Comparison of ENCODE assay signal across 11 cellular contexts in the genomic region with DNA sequence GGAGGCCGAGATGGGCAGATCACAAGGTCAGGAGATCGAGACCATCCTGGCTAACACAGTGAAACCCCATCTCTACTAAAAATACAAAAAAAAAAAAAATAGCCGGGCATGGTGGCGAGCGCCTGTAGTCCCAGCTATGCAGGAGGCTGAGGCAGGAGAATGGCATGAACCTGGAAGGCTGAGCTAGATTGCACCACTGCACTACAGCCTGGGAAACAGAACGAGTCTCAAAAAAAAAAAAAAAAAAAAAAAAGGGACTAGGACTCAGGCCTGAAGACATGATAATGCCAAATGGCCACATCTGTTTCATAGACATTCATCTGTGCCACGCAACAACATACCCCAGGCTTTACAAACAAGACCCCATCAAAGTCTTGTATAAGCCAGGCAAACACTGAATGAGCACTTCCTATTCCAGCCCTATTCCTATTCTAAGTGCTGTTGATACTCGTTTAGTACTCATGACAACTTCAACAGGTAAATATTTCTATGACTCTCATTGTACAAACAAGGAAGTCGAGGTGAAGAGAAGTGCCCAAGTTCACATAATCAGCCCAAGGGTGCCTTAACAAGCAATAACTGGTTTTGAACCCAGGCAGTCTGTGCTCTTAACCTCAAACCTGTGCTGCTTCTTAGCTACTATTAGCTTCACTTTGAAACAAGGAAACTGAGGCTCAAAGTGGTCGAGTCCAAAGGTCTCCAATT. TPM values are rescaled to one million over a fixed set of nuclear protein-coding genes. Genes with fewer than 3 reads are reported as not detected.
DNase-seq lines count a peak whose midpoint lies in the region; ATAC-seq, FAIRE-seq and TF ChIP-seq lines count a peak whose summit lies in the region.
"Had no signal": no experiment of that assay in that cellular context is flagged by ENCODE, and none has a peak within 500 bp of the region (broad histone marks: within the 10 kb centered on the region; RNA-seq: fewer than 3 reads in every experiment).

No MANE protein-coding gene starts in this region.

- no peak for FAIRE-seq in K562 (lab: Jason Lieb, UNC)

- in situ Hi-C loops in GM23248 (cut with MboI) = no loop called here
- in situ Hi-C loops in K562 (cut with MboI) = no loop called here

- H3K4me2 ChIP-seq in BLaER1 treated with 17β-estradiol and CSF1 and Interleukin-3, amounts not matched to agents 10 nM and 100 nM = peak overlapping the region in 9 of 11 experiments; percentile 77 to 96 (median 89); a peak in 15 of 22 replicates
- H3K4me2 ChIP-seq in GM23248 (ENCODE audit: unreplicated experiment) (no peak overlapping the region), K562 (ENCODE audit: insufficient read depth, low read length) (no peak overlapping the region)

- POLR2A ChIA-PET in K562 (lab: Yijun Ruan, JAX) = interaction anchor here (0.6 to 2.9 kb wide), 2 partner anchors 10 to 705 kb away, joined by 3 to 20 read pairs; partner anchors contain the start of gene TGFB1

- TF ChIP-seq CTCF in K562 (IDR thresholded peaks at IDR 0.05 in 2 of 3, conservative IDR thresholded peaks at IDR 0.05 in 1 of 3; ENCODE audit: insufficient read depth in 2 of 3, low read depth in 1 of 3, low read length in 3 of 3) = no peak
- TF ChIP-seq CTCF in coronary artery (IDR thresholded peaks at IDR 0.05) = no peak

- no peaks in the 10 kb centered on the region for H3K27me3 ChIP-seq in BLaER1 treated with 17β-estradiol and CSF1 and Interleukin-3, amounts not matched to agents 10 nM and 100 nM
- no peaks in the 10 kb centered on the region for H3K27me3 ChIP-seq in GM23248 (replicated peaks; ENCODE audit: insufficient read depth)
- H3K27me3 ChIP-seq in K562 (ENCODE audit: control insufficient read depth in 2 of 2, insufficient read depth in 2 of 2, low read length in 2 of 2) = no peaks in the 10 kb centered on the region
- H3K27me3 ChIP-seq in mucosa of rectum (ENCODE audit: control insufficient read depth in 2 of 2, insufficient read depth in 2 of 2, low read length in 2 of 2) = no peaks in the 10 kb centered on the region

- no peak for ATAC-seq in K562
- ATAC-seq: Right ventricle myocardium inferior had no signal

- H2AFZ ChIP-seq in GM23248 = no peak overlapping the region
- no peak overlapping the region for H2AFZ ChIP-seq in K562 (ENCODE audit: low read depth, low read length)

- CTCF ChIA-PET in K562 (lab: Yijun Ruan, JAX; ENCODE audit: low intra/inter-chr PET ratio) = no interaction called here

- WGBS in GM23248 (ENCODE audit: low coverage in 1 of 2, low lambda C conversion rate in 2 of 2, missing lambda C conversion rate in 2 of 2), 2 experiments = 66 to 68% methylated on average over 8 to 10 of the region's 10 CpGs
- 37% methylated on average over 4 of the region's 10 CpGs for WGBS in K562 (ENCODE audit: insufficient coverage, low coverage, missing lambda C conversion rate)

- intact Hi-C loops in K562 (cut with micrococcal nuclease) = loop anchor here (10.0 kb wide), 1 partner anchor 73 kb away; the partner anchor contains the start of gene DMAC2

- no peak for TF ChIP-seq RAD21 in K562 (CRISPR knock-in tag; conservative IDR thresholded peaks at IDR 0.05 in 1 of 2, IDR thresholded peaks at IDR 0.05 in 1 of 2)

- H3K27ac ChIP-seq in BLaER1 treated with 17β-estradiol and CSF1 and Interleukin-3, amounts not matched to agents 10 nM and 100 nM = peak overlapping the region in 2 of 11 experiments; percentile 89 to 98; a peak in 1 of 22 replicates
- H3K27ac ChIP-seq in GM23248 (0 out of 2 replicates have a peak overlapping the region, but pooled peaks have one; percentile 1), K562 (ENCODE audit: extremely low read depth, low read depth, low read length) (peak overlapping the region; percentile 17; the same call in 1 of the 3 replicates), mucosa of rectum (ENCODE audit: low read depth in 2 of 2, low read length in 2 of 2) (peak overlapping the region; percentile 99), coronary artery (no peak overlapping the region)

- TF ChIP-seq POLR2A in K562 (conservative IDR thresholded peaks at IDR 0.05) = no peak

- peaks cover 8% of the 10 kb centered on the region for H3F3A ChIP-seq in GM23248 (ENCODE audit: insufficient read depth)

- H4K20me1 ChIP-seq in BLaER1 treated with 17β-estradiol and CSF1 and Interleukin-3, amounts not matched to agents 10 nM and 100 nM = peaks cover 0 to 5% (median 0%) of the 10 kb centered on the region in 11 experiments; a peak in 2 of 22 replicates
- H4K20me1 ChIP-seq in GM23248 (ENCODE audit: insufficient read depth) (no peaks in the 10 kb centered on the region), K562 (replicated peaks; ENCODE audit: control insufficient read depth, insufficient read depth, low read length) (no peaks in the 10 kb centered on the region)

- H3K9me1 ChIP-seq in K562 (ENCODE audit: control insufficient read depth, insufficient read depth, low read length) = no peaks in the 10 kb centered on the region

- BruUV-seq in K562 (replicated peaks; lab: Mats Ljungman, UMichigan) = no TSS peak

- H3K79me2 ChIP-seq in GM23248 (ENCODE audit: insufficient read depth) = peaks cover 41% of the 10 kb centered on the region
- peaks cover 33% of the 10 kb centered on the region for H3K79me2 ChIP-seq in K562 (ENCODE audit: control insufficient read depth, insufficient read depth, low read length)

- H3K9me2 ChIP-seq in GM23248 (ENCODE audit: insufficient read depth) = no peaks in the 10 kb centered on the region

- no peak for TF ChIP-seq EP300 in K562 (IDR thresholded peaks at IDR 0.05; ENCODE audit: low read length)

- no peaks in the 10 kb centered on the region for H3K9me3 ChIP-seq in BLaER1 treated with 17β-estradiol and CSF1 and Interleukin-3, amounts not matched to agents 10 nM and 100 nM (replicated peaks in 1 of 11)
- H3K9me3 ChIP-seq in GM23248 (ENCODE audit: low read depth) = no peaks in the 10 kb centered on the region
- no peaks in the 10 kb centered on the region for H3K9me3 ChIP-seq in K562 (replicated peaks; ENCODE audit: control insufficient read depth, insufficient read depth, low read depth, low read length)
- H3K9me3 ChIP-seq in mucosa of rectum (ENCODE audit: control insufficient read depth in 2 of 2, low read length in 2 of 2) = no peaks in the 10 kb centered on the region

- peaks cover 0 to 18% (median 7%) of the 10 kb centered on the region in 11 experiments; a peak in 9 of 22 replicates for H3K36me3 ChIP-seq in BLaER1 treated with 17β-estradiol and CSF1 and Interleukin-3, amounts not matched to agents 10 nM and 100 nM
- H3K36me3 ChIP-seq in GM23248 (ENCODE audit: low read depth) (no peaks in the 10 kb centered on the region), K562 (ENCODE audit: control insufficient read depth, insufficient read depth, low read length) (peaks cover 4% of the 10 kb centered on the region; the same call in 2 of the 3 replicates), mucosa of rectum (ENCODE audit: control insufficient read depth in 2 of 2, insufficient read depth in 2 of 2, low read length in 2 of 2) (no peaks in the 10 kb centered on the region)

- DNase-seq in GM23248 = peak; percentile 43
- no peak for DNase-seq in K562 (ENCODE audit: extremely low read depth in 1 of 4, low spot score in 3 of 4)
- DNase-seq in NCI-H1436 (lab: John Stamatoyannopoulos, UW) = no peak
- no peak for DNase-seq in retina
- DNase-seq in coronary artery (ENCODE audit: low spot score) = no peak
- no peak for DNase-seq in hypothalamus (lab: John Stamatoyannopoulos, UW)
- DNase-seq: COR-L47, NCI-H226 had no signal

- peak overlapping the region in 1 of 10 experiments; percentile 63; a peak in 1 of 20 replicates for H3K4me3 ChIP-seq in BLaER1 treated with 17β-estradiol and CSF1 and Interleukin-3, amounts not matched to agents 10 nM and 100 nM
- no peak overlapping the region for H3K4me3 ChIP-seq in GM23248
- H3K4me3 ChIP-seq in K562 = no peak overlapping the region
- peak overlapping the region in 1 of 2 donors; percentile 37 for H3K4me3 ChIP-seq in mucosa of rectum (ENCODE audit: low read length in 2 of 2)
- no peak overlapping the region for H3K4me3 ChIP-seq in coronary artery

- H3K9ac ChIP-seq in BLaER1 treated with 17β-estradiol and CSF1 and Interleukin-3, amounts not matched to agents 10 nM and 100 nM = no peak overlapping the region
- H3K9ac ChIP-seq in GM23248 (no peak overlapping the region), K562 (ENCODE audit: insufficient read depth in 1 of 2, low read depth in 2 of 2, low read length in 2 of 2) (peak overlapping the region in 1 of 2 experiments; percentile 33; a peak in 1 of 4 replicates), mucosa of rectum (ENCODE audit: low read depth in 1 of 2, low read length in 2 of 2) (peak overlapping the region; percentile 10 to 44)

- H3K4me1 ChIP-seq in BLaER1 treated with 17β-estradiol and CSF1 and Interleukin-3, amounts not matched to agents 10 nM and 100 nM = peaks cover 22 to 62% (median 51%) of the 10 kb centered on the region in 10 experiments
- H3K4me1 ChIP-seq in GM23248 (ENCODE audit: insufficient read depth) (peaks cover 13% of the 10 kb centered on the region), K562 (replicated peaks in 1 of 2; ENCODE audit: control insufficient read depth in 2 of 2, insufficient read depth in 2 of 2, low read length in 2 of 2) (peaks cover 18 to 34% of the 10 kb centered on the region in 2 experiments), mucosa of rectum (ENCODE audit: control insufficient read depth in 2 of 2, insufficient read depth in 2 of 2, low read length in 2 of 2) (peaks cover 14 to 19% of the 10 kb centered on the region in 2 donors)

RNA-seq across cellular contexts. Expression of gene B9D2, which starts 1.7 kb away (rescaled TPM):
- total RNA-seq in GM23248 (2014; rRNA removed; shearing (Covaris generic)) = 8.1 and 9.6 TPM in 2 replicates
- polyA plus RNA-seq in GM23248 (2016; fragmentation: Nextera tagmentation; extraction: Ambion mirVana) (13.2 and 13.8 TPM in 2 replicates), K562 (2011; rRNA removed) (2.8 and 5.8 TPM in 2 replicates), K562 (2014; fragmentation: Illumina TruSeq; extraction: Trizol) (2.2 and 3.4 TPM in 2 replicates), K562 (2014; fragmentation: Nextera tagmentation; extraction: Ambion mirVana) (1 to 10 TPM in 1 of 2 experiments, under 1 TPM in 1; 0.83 to 1.4 TPM), K562 (2014; rRNA removed) (3.4 and 3.5 TPM in 2 replicates)
- 2.5 and 4.1 TPM in 2 replicates for total RNA-seq in K562 (2011; cell fraction: chromatin; rRNA removed; ENCODE audit: low replicate concordance)
- total RNA-seq in K562 (2011; cell fraction: nucleolus; rRNA removed) = 2.6 and 4.3 TPM in 2 replicates
- total RNA-seq in K562 (2011; cell fraction: nucleoplasm; rRNA removed) = 2.5 and 2.7 TPM in 2 replicates
- total RNA-seq in K562 (2014; rRNA removed) (3.5 and 6.7 TPM in 2 replicates), K562 (2014; rRNA removed; fragmentation: Illumina TruSeq; extraction: Trizol) (0.54 and 1.6 TPM in 2 replicates), K562 (2015; rRNA removed; fragmentation: Illumina TruSeq; extraction: Trizol) (5.2 and 5.5 TPM in 2 replicates), K562 (2021) (6.0 and 6.9 TPM in 2 replicates)
- polyA plus RNA-seq in K562 (2011; cell fraction: cytosol; rRNA removed) = 5.3 and 10.7 TPM in 2 replicates
- 5.0 and 5.1 TPM in 2 replicates for polyA plus RNA-seq in K562 (2011; cell fraction: nucleus; rRNA removed)
- 9.2 and 11.3 TPM in 2 replicates for polyA plus RNA-seq in K562 (2012)
- 0.69 and 0.84 TPM in 2 replicates for polyA minus RNA-seq in K562 (2011; rRNA and poly(A)+ RNA removed)
- polyA minus RNA-seq in K562 (2011; cell fraction: cytosol; rRNA and poly(A)+ RNA removed) = 2.3 and 2.5 TPM in 2 replicates
- polyA minus RNA-seq in K562 (2011; cell fraction: nucleus; rRNA and poly(A)+ RNA removed) = 1.9 and 2.3 TPM in 2 replicates

RNA-seq across cellular contexts. Expression of gene TGFB1, which starts 8.6 kb away (rescaled TPM):
- total RNA-seq in GM23248 (2014; rRNA removed; shearing (Covaris generic)) = 21.4 and 23.5 TPM in 2 replicates
- 12.4 and 13.9 TPM in 2 replicates for polyA plus RNA-seq in GM23248 (2016; fragmentation: Nextera tagmentation; extraction: Ambion mirVana)
- 64.3 and 157 TPM in 2 replicates for total RNA-seq in K562 (2011; cell fraction: chromatin; rRNA removed; ENCODE audit: low replicate concordance)
- 136 and 144 TPM in 2 replicates for total RNA-seq in K562 (2011; cell fraction: nucleolus; rRNA removed)
- total RNA-seq in K562 (2011; cell fraction: nucleoplasm; rRNA removed) = 124 and 158 TPM in 2 replicates
- 18.6 and 25.8 TPM in 2 replicates for total RNA-seq in K562 (2014; rRNA removed)
- 10.4 and 12.3 TPM in 2 replicates for total RNA-seq in K562 (2014; rRNA removed; fragmentation: Illumina TruSeq; extraction: Trizol)
- 14.7 and 17.2 TPM in 2 replicates for total RNA-seq in K562 (2015; rRNA removed; fragmentation: Illumina TruSeq; extraction: Trizol)
- 131 and 159 TPM in 2 replicates for total RNA-seq in K562 (2021)
- polyA plus RNA-seq in K562 (2011; rRNA removed) = 11.8 and 13.4 TPM in 2 replicates
- polyA plus RNA-seq in K562 (2011; cell fraction: cytosol; rRNA removed) = 15.8 and 29.1 TPM in 2 replicates
- 32.7 and 67.7 TPM in 2 replicates for polyA plus RNA-seq in K562 (2011; cell fraction: nucleus; rRNA removed)
- polyA plus RNA-seq in K562 (2012) = 114 and 117 TPM in 2 replicates
- polyA plus RNA-seq in K562 (2014; fragmentation: Illumina TruSeq; extraction: Trizol) = 45.7 and 64.4 TPM in 2 replicates
- polyA plus RNA-seq in K562 (2014; fragmentation: Nextera tagmentation; extraction: Ambion mirVana) = under 1 TPM; 0.24 to 0.77 TPM
- 35.2 and 37.8 TPM in 2 replicates for polyA plus RNA-seq in K562 (2014; rRNA removed)
- polyA minus RNA-seq in K562 (2011; rRNA and poly(A)+ RNA removed) = 8.5 and 9.4 TPM in 2 replicates
- 77.3 and 101 TPM in 2 replicates for polyA minus RNA-seq in K562 (2011; cell fraction: cytosol; rRNA and poly(A)+ RNA removed)
- 19.0 and 20.9 TPM in 2 replicates for polyA minus RNA-seq in K562 (2011; cell fraction: nucleus; rRNA and poly(A)+ RNA removed)

RNA-seq across cellular contexts. Expression of gene TMEM91, which starts 14.0 kb away (rescaled TPM):
- total RNA-seq in GM23248 (2014; rRNA removed; shearing (Covaris generic)) = 3.9 and 5.3 TPM in 2 replicates
- polyA plus RNA-seq in GM23248 (2016; fragmentation: Nextera tagmentation; extraction: Ambion mirVana) (6.6 and 7.8 TPM in 2 replicates), K562 (2011; rRNA removed) (3.0 and 3.9 TPM in 2 replicates), K562 (2014; fragmentation: Illumina TruSeq; extraction: Trizol) (3.0 and 3.1 TPM in 2 replicates), K562 (2014; fragmentation: Nextera tagmentation; extraction: Ambion mirVana) (1 to 10 TPM; 1.2 to 1.8 TPM), K562 (2014; rRNA removed) (3.1 and 5.2 TPM in 2 replicates)
- total RNA-seq in K562 (2011; cell fraction: chromatin; rRNA removed; ENCODE audit: low replicate concordance) = 24.4 and 50.0 TPM in 2 replicates
- 29.5 and 29.9 TPM in 2 replicates for total RNA-seq in K562 (2011; cell fraction: nucleolus; rRNA removed)
- 34.4 and 41.6 TPM in 2 replicates for total RNA-seq in K562 (2011; cell fraction: nucleoplasm; rRNA removed)
- total RNA-seq in K562 (2014; rRNA removed) (2.8 and 4.3 TPM in 2 replicates), K562 (2014; rRNA removed; fragmentation: Illumina TruSeq; extraction: Trizol) (1.5 and 1.6 TPM in 2 replicates), K562 (2015; rRNA removed; fragmentation: Illumina TruSeq; extraction: Trizol) (1.7 and 1.8 TPM in 2 replicates), K562 (2021) (2.3 and 2.7 TPM in 2 replicates)
- polyA plus RNA-seq in K562 (2011; cell fraction: cytosol; rRNA removed) = 2.3 and 3.1 TPM in 2 replicates
- polyA plus RNA-seq in K562 (2011; cell fraction: nucleus; rRNA removed) = 18.6 and 23.2 TPM in 2 replicates
- polyA plus RNA-seq in K562 (2012) = 2.8 and 6.9 TPM in 2 replicates
- polyA minus RNA-seq in K562 (2011; rRNA and poly(A)+ RNA removed) = 1.9 and 2.4 TPM in 2 replicates
- polyA minus RNA-seq in K562 (2011; cell fraction: cytosol; rRNA and poly(A)+ RNA removed) = 2.0 and 3.7 TPM in 2 replicates
- 5.4 and 6.3 TPM in 2 replicates for polyA minus RNA-seq in K562 (2011; cell fraction: nucleus; rRNA and poly(A)+ RNA removed)

RNA-seq across cellular contexts. Expression of gene EXOSC5, which starts 34.9 kb away (rescaled TPM):
- total RNA-seq in GM23248 (2014; rRNA removed; shearing (Covaris generic)) = 20.7 and 21.4 TPM in 2 replicates
- 26.4 and 29.4 TPM in 2 replicates for polyA plus RNA-seq in GM23248 (2016; fragmentation: Nextera tagmentation; extraction: Ambion mirVana)
- 10.4 and 27.0 TPM in 2 replicates for total RNA-seq in K562 (2011; cell fraction: chromatin; rRNA removed; ENCODE audit: low replicate concordance)
- total RNA-seq in K562 (2011; cell fraction: nucleolus; rRNA removed) = 28.7 and 35.4 TPM in 2 replicates
- 18.0 and 19.2 TPM in 2 replicates for total RNA-seq in K562 (2011; cell fraction: nucleoplasm; rRNA removed)
- 37.8 and 47.1 TPM in 2 replicates for total RNA-seq in K562 (2014; rRNA removed)
- total RNA-seq in K562 (2014; rRNA removed; fragmentation: Illumina TruSeq; extraction: Trizol) = 8.6 and 10.9 TPM in 2 replicates
- 32.5 and 35.0 TPM in 2 replicates for total RNA-seq in K562 (2015; rRNA removed; fragmentation: Illumina TruSeq; extraction: Trizol)
- total RNA-seq in K562 (2021) = 59.7 and 66.0 TPM in 2 replicates
- 43.3 and 53.6 TPM in 2 replicates for polyA plus RNA-seq in K562 (2011; rRNA removed)
- polyA plus RNA-seq in K562 (2011; cell fraction: cytosol; rRNA removed) = 64.2 and 117 TPM in 2 replicates
- 33.3 and 35.8 TPM in 2 replicates for polyA plus RNA-seq in K562 (2011; cell fraction: nucleus; rRNA removed)
- 51.8 and 96.9 TPM in 2 replicates for polyA plus RNA-seq in K562 (2012)
- polyA plus RNA-seq in K562 (2014; fragmentation: Illumina TruSeq; extraction: Trizol) = 22.3 and 47.3 TPM in 2 replicates
- polyA plus RNA-seq in K562 (2014; fragmentation: Nextera tagmentation; extraction: Ambion mirVana) = 10 to 100 TPM; 15.1 to 41.8 TPM
- polyA plus RNA-seq in K562 (2014; rRNA removed) = 75.5 and 76.1 TPM in 2 replicates
- polyA minus RNA-seq in K562 (2011; rRNA and poly(A)+ RNA removed) = 8.8 and 12.2 TPM in 2 replicates
- 19.4 and 42.8 TPM in 2 replicates for polyA minus RNA-seq in K562 (2011; cell fraction: cytosol; rRNA and poly(A)+ RNA removed)
- 10.1 and 11.0 TPM in 2 replicates for polyA minus RNA-seq in K562 (2011; cell fraction: nucleus; rRNA and poly(A)+ RNA removed)

RNA-seq across cellular contexts. Expression of gene BCKDHA, which starts 35.3 kb away (rescaled TPM):
- 26.8 and 51.0 TPM in 2 replicates for total RNA-seq in GM23248 (2014; rRNA removed; shearing (Covaris generic))
- polyA plus RNA-seq in GM23248 (2016; fragmentation: Nextera tagmentation; extraction: Ambion mirVana) = 29.4 and 32.0 TPM in 2 replicates
- total RNA-seq in K562 (2011; cell fraction: chromatin; rRNA removed; ENCODE audit: low replicate concordance) = 10.6 and 34.3 TPM in 2 replicates
- 28.8 and 36.0 TPM in 2 replicates for total RNA-seq in K562 (2011; cell fraction: nucleolus; rRNA removed)
- total RNA-seq in K562 (2011; cell fraction: nucleoplasm; rRNA removed) = 11.3 and 14.4 TPM in 2 replicates
- total RNA-seq in K562 (2014; rRNA removed) = 44.5 and 52.5 TPM in 2 replicates
- 2.0 and 4.8 TPM in 2 replicates for total RNA-seq in K562 (2014; rRNA removed; fragmentation: Illumina TruSeq; extraction: Trizol)
- total RNA-seq in K562 (2015; rRNA removed; fragmentation: Illumina TruSeq; extraction: Trizol) = 10.6 and 14.0 TPM in 2 replicates
- total RNA-seq in K562 (2021) = 14.6 and 16.6 TPM in 2 replicates
- polyA plus RNA-seq in K562 (2011; rRNA removed) = 14.1 and 30.0 TPM in 2 replicates
- 42.6 and 93.8 TPM in 2 replicates for polyA plus RNA-seq in K562 (2011; cell fraction: cytosol; rRNA removed)
- polyA plus RNA-seq in K562 (2011; cell fraction: nucleus; rRNA removed) = 46.1 and 46.4 TPM in 2 replicates
- 18.7 and 29.6 TPM in 2 replicates for polyA plus RNA-seq in K562 (2012)
- polyA plus RNA-seq in K562 (2014; fragmentation: Illumina TruSeq; extraction: Trizol) = 24.0 and 28.8 TPM in 2 replicates
- polyA plus RNA-seq in K562 (2014; fragmentation: Nextera tagmentation; extraction: Ambion mirVana) = 1 to 10 TPM; 4.5 to 6.4 TPM
- 23.0 and 26.9 TPM in 2 replicates for polyA plus RNA-seq in K562 (2014; rRNA removed)
- 6.4 and 7.1 TPM in 2 replicates for polyA minus RNA-seq in K562 (2011; rRNA and poly(A)+ RNA removed)
- 22.1 and 33.9 TPM in 2 replicates for polyA minus RNA-seq in K562 (2011; cell fraction: cytosol; rRNA and poly(A)+ RNA removed)
- 11.6 and 15.8 TPM in 2 replicates for polyA minus RNA-seq in K562 (2011; cell fraction: nucleus; rRNA and poly(A)+ RNA removed)

Comparison
In these comparisons a context has a peak if more than half of its experiments do, and no peak if none do; other contexts are left out.
1. H3K27ac ChIP-seq: peak in GM23248 (single experiment), K562 (single experiment) and mucosa of rectum (2 of 2); none in coronary artery (0 of 2).
2. H3K4me2 ChIP-seq: peak in BLaER1 treated with 17β-estradiol and CSF1 and Interleukin-3, amounts not matched to agents 10 nM and 100 nM (9 of 11); none in GM23248 (single experiment) and K562 (single experiment).
3. H3K9ac ChIP-seq: peak in mucosa of rectum (2 of 2); none in BLaER1 treated with 17β-estradiol and CSF1 and Interleukin-3, amounts not matched to agents 10 nM and 100 nM (0 of 11) and GM23248 (single experiment).